Comparison of ENCODE assay signal across 16 cellular contexts in genomic region chr1:167474191-167474641, GRCh38. TPM values are rescaled to one million over a fixed set of nuclear protein-coding genes. Genes with fewer than 3 reads are reported as not detected.
DNase-seq lines count a peak whose midpoint lies in the region; ATAC-seq lines count a peak whose summit lies in the region.
"Had no signal": no experiment of that assay in that cellular context is flagged by ENCODE, and none has a peak within 500 bp of the region (broad histone marks: within the 10 kb centered on the region; RNA-seq: fewer than 3 reads in every experiment).

No MANE protein-coding gene starts in this region.

- no peaks in the 10 kb centered on the region for H3K79me2 ChIP-seq in trophoblast cell (ENCODE audit: control insufficient read depth, insufficient read depth, low read length, poor library complexity)

- peaks cover 0 to 4% (median 0%) of the 10 kb centered on the region in 3 experiments for H3K36me3 ChIP-seq in naive thymus-derived CD4-positive, alpha-beta T cell (ENCODE audit: control insufficient read depth in 2 of 3, insufficient read depth in 3 of 3, low read length in 3 of 3)
- H3K36me3 ChIP-seq in trophoblast cell (ENCODE audit: control insufficient read depth in 1 of 2, insufficient read depth in 2 of 2, low read length in 2 of 2), result no peaks in the 10 kb centered on the region
- H3K36me3 ChIP-seq: gastrocnemius medialis, upper lobe of left lung had no signal

- H3K36me3 Mint-ChIP-seq in naive thymus-derived CD4-positive, alpha-beta T cell, result peaks cover 11 to 39% (median 21%) of the 10 kb centered on the region in 5 donors

- no peaks in the 10 kb centered on the region for H3K27me3 ChIP-seq in naive thymus-derived CD4-positive, alpha-beta T cell (ENCODE audit: control insufficient read depth in 2 of 2, insufficient read depth in 2 of 2, low read length in 2 of 2)
- H3K27me3 ChIP-seq in trophoblast cell (ENCODE audit: insufficient read depth, low read length), result no peaks in the 10 kb centered on the region
- H3K27me3 ChIP-seq: gastrocnemius medialis, upper lobe of left lung had no signal

- peak; percentile 49 for DNase-seq in activated gamma-delta T cell treated with Interleukin-2 at 50 U/mL for 16 hours
- no peak for DNase-seq in activated gamma-delta T cell (lab: John Stamatoyannopoulos, UW)
- peak; percentile 68 to 73 for DNase-seq in activated T-cell treated with anti-CD3 and anti-CD28 coated beads, Interleukin-2, amount 50 U/mL, for 48 hours
- DNase-seq in naive thymus-derived CD4-positive, alpha-beta T cell, result peak in 8 of 9 donors; percentile 41 to 87 (median 58)
- no peak for DNase-seq in NCI-H69 (lab: John Stamatoyannopoulos, UW)
- no peak for DNase-seq in NCI-H510A treated with DMSO at 0.1 percent for 48 hours (lab: John Stamatoyannopoulos, UW)
- DNase-seq in trophoblast cell, result no peak
- DNase-seq: activated B cell treated with CpG ODN at 0.5 μM for 24 hours, gastrocnemius medialis, H9, NCI-H1417, NCI-H526, SIG-M5 had no signal

- peak overlapping the region; percentile 47 to 98 (median 95) for H3K27ac Mint-ChIP-seq in naive thymus-derived CD4-positive, alpha-beta T cell
- H3K27ac Mint-ChIP-seq: activated B cell treated with CpG ODN at 0.5 μM for 24 hours, H9 had no signal

- H3K9ac ChIP-seq in trophoblast cell (ENCODE audit: low read length), result no peak overlapping the region

- H3K4me3 Mint-ChIP-seq in naive thymus-derived CD4-positive, alpha-beta T cell, result peak overlapping the region; percentile 52 to 98 (median 86)
- H3K4me3 Mint-ChIP-seq: activated B cell treated with CpG ODN at 0.5 μM for 24 hours, H9 had no signal

- H4K8ac ChIP-seq in trophoblast cell (ENCODE audit: low read depth, low read length), result no peak overlapping the region

- H3K4me1 ChIP-seq in naive thymus-derived CD4-positive, alpha-beta T cell (ENCODE audit: control insufficient read depth in 2 of 2, insufficient read depth in 2 of 2, low read length in 2 of 2), result peaks cover 36 to 81% of the 10 kb centered on the region in 2 donors
- H3K4me1 ChIP-seq in trophoblast cell (ENCODE audit: control insufficient read depth in 1 of 2, insufficient read depth in 2 of 2, low read length in 2 of 2), result peaks cover 16% of the 10 kb centered on the region in 2 experiments
- H3K4me1 ChIP-seq: gastrocnemius medialis had no signal

- no peak overlapping the region for H3K14ac ChIP-seq in trophoblast cell (ENCODE audit: low read length)

- no peaks in the 10 kb centered on the region for H3K79me1 ChIP-seq in trophoblast cell (ENCODE audit: low read length)

- no peak overlapping the region for H4K12ac ChIP-seq in trophoblast cell (ENCODE audit: low read depth, low read length)

- WGBS in trophoblast cell (ENCODE audit: extremely low coverage, insufficient coverage, insufficient read length), result no CpG with 5 or more reads among the region's 5 CpGs

- no peak overlapping the region for H2BK120ac ChIP-seq in trophoblast cell (ENCODE audit: insufficient read depth, low read length, poor library complexity)

- H3K27me3 Mint-ChIP-seq in naive thymus-derived CD4-positive, alpha-beta T cell, result no peaks in the 10 kb centered on the region

- H2BK5ac ChIP-seq in trophoblast cell (ENCODE audit: low read depth, low read length, poor library complexity), result no peak overlapping the region

- intact Hi-C loops in naive thymus-derived CD4-positive, alpha-beta T cell (cut with micrococcal nuclease), result loop anchor here (1.0 to 2.0 kb wide), 5 partner anchors 8 to 44 kb away; partner anchors contain the start of gene CD247 (in 1 of the 2)

- peak overlapping the region; percentile 49 for H3K4me3 ChIP-seq in naive thymus-derived CD4-positive, alpha-beta T cell (ENCODE audit: low read length)
- no peak overlapping the region for H3K4me3 ChIP-seq in trophoblast cell (ENCODE audit: low read depth, low read length)
- H3K4me3 ChIP-seq: gastrocnemius medialis, GM12878, upper lobe of left lung had no signal

- no peaks in the 10 kb centered on the region for H3K9me3 ChIP-seq in naive thymus-derived CD4-positive, alpha-beta T cell (ENCODE audit: control insufficient read depth in 2 of 3, low read length in 3 of 3)
- H3K9me3 ChIP-seq in trophoblast cell (ENCODE audit: insufficient read depth, low read depth, low read length), result peaks cover 2% of the 10 kb centered on the region
- H3K9me3 ChIP-seq: gastrocnemius medialis, upper lobe of left lung had no signal

- no peak overlapping the region for H4K91ac ChIP-seq in trophoblast cell (ENCODE audit: low read depth, low read length)

- peaks cover 57 to 100% (median 94%) of the 10 kb centered on the region in 7 donors for H3K4me1 Mint-ChIP-seq in naive thymus-derived CD4-positive, alpha-beta T cell
- H3K4me1 Mint-ChIP-seq: activated B cell treated with CpG ODN at 0.5 μM for 24 hours had no signal

- CTCF ChIA-PET in naive thymus-derived CD4-positive, alpha-beta T cell (lab: Charles Lee), result interaction anchor here (1.2 kb wide), 1 partner anchor 18 kb away, joined by 3 read pairs; no protein-coding TSS in a partner anchor

- H3K18ac ChIP-seq in trophoblast cell (ENCODE audit: low read length), result no peak overlapping the region

- H3K27ac ChIP-seq in naive thymus-derived CD4-positive, alpha-beta T cell (ENCODE audit: low read depth, low read length), result peak overlapping the region; percentile 75
- H3K27ac ChIP-seq in trophoblast cell (ENCODE audit: low read depth, low read length), result no peak overlapping the region
- H3K27ac ChIP-seq: gastrocnemius medialis, upper lobe of left lung had no signal

- no peak overlapping the region for H3K4me2 ChIP-seq in trophoblast cell (ENCODE audit: low read length)

- H2BK12ac ChIP-seq in trophoblast cell (ENCODE audit: low read length), result no peak overlapping the region

- no peak overlapping the region for H2AK5ac ChIP-seq in trophoblast cell (ENCODE audit: low read length)

- H2AFZ ChIP-seq in trophoblast cell (ENCODE audit: insufficient read depth, low read length, poor library complexity), result no peak overlapping the region

- H3K23ac ChIP-seq in trophoblast cell (ENCODE audit: low read length), result no peak overlapping the region

- H3K4ac ChIP-seq in trophoblast cell (ENCODE audit: low read depth, low read length), result no peak overlapping the region

- POLR2A ChIA-PET in naive thymus-derived CD4-positive, alpha-beta T cell (lab: Charles Lee), result interaction anchor here (0.7 to 11.5 kb wide), 8 partner anchors 11 to 43 kb away, joined by 3 to 156 read pairs (median 7); partner anchors contain the start of gene CD247

- peaks cover 0 to 7% (median 0%) of the 10 kb centered on the region in 11 donors for H3K9me3 Mint-ChIP-seq in naive thymus-derived CD4-positive, alpha-beta T cell
- H3K9me3 Mint-ChIP-seq: H9 had no signal

- ATAC-seq in naive thymus-derived CD4-positive, alpha-beta T cell, result peak; percentile 89
- no peak for ATAC-seq in HG03432 (IDR thresholded peaks at IDR 0.05; ENCODE audit: unreplicated experiment)
- ATAC-seq: gastrocnemius medialis, GM12878 had no signal

RNA-seq across cellular contexts. Expression of gene CD247, which starts 44.1 kb away (rescaled TPM):
- 100 to 1,000 TPM; 246 to 476 (median 336) TPM for total RNA-seq in naive thymus-derived CD4-positive, alpha-beta T cell
- 100 to 1,000 TPM; 352 to 437 TPM for polyA plus RNA-seq in naive thymus-derived CD4-positive, alpha-beta T cell
- 0.22 TPM in 2 replicates for polyA plus RNA-seq in trophoblast cell (2013)

Comparison
In these comparisons a context has a peak if more than half of its experiments do, and no peak if none do; other contexts are left out.
1. DNase-seq: peak in activated gamma-delta T cell treated with Interleukin-2 at 50 U/mL for 16 hours (single experiment), activated T-cell treated with anti-CD3 and anti-CD28 coated beads, Interleukin-2, amount 50 U/mL, for 48 hours (2 of 2) and naive thymus-derived CD4-positive, alpha-beta T cell (8 of 9); none in activated gamma-delta T cell (single experiment), NCI-H69 (single experiment), NCI-H510A treated with DMSO at 0.1 percent for 48 hours (single experiment) and trophoblast cell (0 of 2).